8 cellular contexts compared by ENCODE assay signal in the genomic region with DNA sequence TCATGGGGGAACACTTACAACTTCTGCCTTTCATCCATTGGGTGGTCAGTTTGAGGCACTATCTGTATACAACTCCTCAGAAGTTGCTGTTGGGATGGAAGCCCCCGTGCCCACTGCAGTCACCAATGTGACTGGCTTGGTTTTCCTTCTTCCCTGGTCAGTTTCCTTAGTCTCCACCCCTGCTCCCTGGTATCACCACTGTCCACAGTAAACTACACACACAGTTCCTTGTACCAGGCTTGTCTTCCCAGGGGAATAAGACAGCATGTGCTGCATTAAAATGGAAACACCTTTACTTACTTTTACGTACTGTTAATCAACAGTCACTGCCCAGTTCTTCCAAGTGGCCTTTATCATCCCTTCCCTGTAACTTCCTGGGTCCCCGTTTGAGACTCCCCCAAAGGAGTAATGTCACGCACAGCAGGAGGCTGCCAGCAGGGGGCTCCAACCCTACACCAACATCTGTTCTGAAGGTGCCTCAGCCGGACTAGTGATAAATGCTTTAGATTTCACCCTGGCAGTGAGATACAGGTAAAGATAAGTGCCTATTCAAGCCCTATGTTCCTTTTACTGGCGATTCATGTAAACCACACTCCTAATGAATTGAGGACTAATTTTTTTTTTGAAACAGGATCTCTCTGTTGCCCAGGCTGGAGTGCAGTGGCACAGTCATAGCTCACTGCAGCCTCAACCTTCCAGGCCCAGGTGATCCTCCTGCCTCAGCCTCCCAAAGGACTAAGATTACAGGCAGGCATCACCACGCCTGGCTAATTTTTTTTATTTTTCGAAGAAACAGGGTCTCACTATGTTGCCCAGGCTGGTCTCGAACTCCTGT. TPM values are rescaled to one million over a fixed set of nuclear protein-coding genes. Genes with fewer than 3 reads are reported as not detected.
DNase-seq lines count a peak whose midpoint lies in the region; ATAC-seq and TF ChIP-seq lines count a peak whose summit lies in the region.

No MANE protein-coding gene starts in this region.

- H3K36me3 Mint-ChIP-seq in HFFc6 (ENCODE audit: low read depth), result no peaks in the 10 kb centered on the region

- peak; percentile 67 for DNase-seq in D341Med (ENCODE audit: low spot score)
- DNase-seq in HFFc6, result peak; percentile 43
- DNase-seq in RWPE2 (ENCODE audit: low spot score), result no peak
- peak; percentile 57 for DNase-seq in activated effector memory CD4-positive, alpha-beta T cell treated with Interleukin-2 at 50 U/mL for 16 hours
- peak; percentile 78 for DNase-seq in germinal center (ENCODE audit: low spot score)
- DNase-seq in posterior cingulate gyrus, result peak; percentile 34 to 93 (median 61)
- peak; percentile 82 for DNase-seq in upper lobe of right lung

- H3K36me3 ChIP-seq in RWPE2 (ENCODE audit: low read depth) (no peaks in the 10 kb centered on the region), upper lobe of right lung (no peaks in the 10 kb centered on the region)

- H3K27ac Mint-ChIP-seq in HFFc6, result no peak overlapping the region

- H3K9me3 Mint-ChIP-seq in HFFc6, result no peaks in the 10 kb centered on the region

- no peaks in the 10 kb centered on the region for H3K4me1 Mint-ChIP-seq in HFFc6 (ENCODE audit: low read depth)

- no peak overlapping the region for H3K4me3 ChIP-seq in RWPE2 (ENCODE audit: severe bottlenecking)
- H3K4me3 ChIP-seq in upper lobe of right lung, result no peak overlapping the region

- H3K4me1 ChIP-seq in RWPE2 (ENCODE audit: insufficient read depth, poor library complexity, severe bottlenecking) (no peaks in the 10 kb centered on the region), upper lobe of right lung (peaks cover 3% of the 10 kb centered on the region)

- no peaks in the 10 kb centered on the region for H3K27me3 ChIP-seq in RWPE2 (ENCODE audit: insufficient read depth, poor library complexity, severe bottlenecking)
- no peaks in the 10 kb centered on the region for H3K27me3 ChIP-seq in upper lobe of right lung

- no peak overlapping the region for H3K27ac ChIP-seq in RWPE2 (ENCODE audit: poor library complexity, severe bottlenecking)
- no peak overlapping the region for H3K27ac ChIP-seq in upper lobe of right lung

- H3K27me3 Mint-ChIP-seq in HFFc6 (ENCODE audit: insufficient read depth), result peaks cover 21% of the 10 kb centered on the region

- intact Hi-C loops in posterior cingulate gyrus (cut with DNase I) (no loop called here), upper lobe of right lung (cut with DNase I) (no loop called here)

- peak; percentile 84 for ATAC-seq in RWPE2 (ENCODE audit: low read depth)
- peak; percentile 94 for ATAC-seq in upper lobe of right lung
- ATAC-seq in GM19467 (IDR thresholded peaks at IDR 0.05; ENCODE audit: unreplicated experiment), result no peak

- H3K9me3 ChIP-seq in RWPE2 (ENCODE audit: severe bottlenecking), result no peaks in the 10 kb centered on the region
- H3K9me3 ChIP-seq in upper lobe of right lung, result no peaks in the 10 kb centered on the region

- H3K4me3 Mint-ChIP-seq in HFFc6, result no peak overlapping the region

- TF ChIP-seq CTCF in HFFc6 (IDR thresholded peaks at IDR 0.05) (peak; percentile 94), RWPE2 (IDR thresholded peaks at IDR 0.05; ENCODE audit: poor library complexity, severe bottlenecking) (peak; percentile 84), upper lobe of right lung (IDR thresholded peaks at IDR 0.05) (peak; percentile 87)

RNA-seq across cellular contexts. Expression of a gene that starts 45.3 kb away (rescaled TPM):
- under 1 TPM in 3 of 6 experiments, not detected in 3; 0.05 TPM for total RNA-seq in HFFc6 (2021; fragmentation: NEBNext Ultra II Directional; extraction: Animal tissue kit (Norgen Biotek cat#: 25700))
- 65.2 TPM for total RNA-seq in upper lobe of right lung

Comparison
In these comparisons a context has a peak if more than half of its experiments do, and no peak if none do; other contexts are left out.
1. RNA of a gene that starts 45.3 kb away (total RNA-seq): 65.2 TPM in upper lobe of right lung (single experiment); 0.05 TPM in HFFc6; every median in the first group is over 10 times any median in the second.
2. Peak in every context shown above with its lines, with median percentiles within 50 percentile points of each other: CTCF ChIP-seq.